Comparison of ENCODE assay signal across 17 cellular contexts in genomic region chr10:25627606-25628005, GRCh38.
"Had no signal": no experiment of that assay in that cellular context is flagged by ENCODE, and none has a peak within 500 bp of the region (broad histone marks: within the 10 kb centered on the region; RNA-seq: fewer than 3 reads in every experiment).

No MANE protein-coding gene starts in this region.

- ATAC-seq: gastroesophageal sphincter; lower lobe of right lung; psoas muscle; right lobe of liver; stimulated activated naive B cell treated with anti-CD40 and anti-IgM and Interleukin-4, amounts not matched to agents 10 μg/mL and 1 μg/mL and 100 μg/mL, for 72 hours had no signal

- DNase-seq: esophagus squamous epithelium; foreskin fibroblast; glutamatergic neuron; left ventricle myocardium inferior; lower lobe of right lung; naive B cell; psoas muscle; retina; right lobe of liver; spleen; stimulated activated CD4-positive, alpha-beta T cell treated with anti-CD3 and anti-CD28 coated beads, Interleukin-15, amount 100 ng/mL, for 24 hours; stimulated activated CD4-positive, alpha-beta T cell treated with anti-CD3 and anti-CD28 coated beads, Interleukin-1b, Interleukin-23, amount 100 ng/mL, for 48 hours; stimulated activated CD4-positive, alpha-beta T cell treated with anti-CD3 and anti-CD28 coated beads, Interleukin-4, amount 100 ng/mL, for 4 hours; stimulated activated naive B cell treated with anti-CD40 and anti-IgM and Interleukin-4, amounts not matched to agents 10 μg/mL and 1 μg/mL and 100 μg/mL, for 72 hours; stomach; trophoblast cell had no signal

- H3K27ac ChIP-seq: esophagus squamous epithelium, gastroesophageal sphincter, left ventricle myocardium inferior, lower lobe of right lung, psoas muscle, right lobe of liver, spleen, stomach had no signal
